In the genomic region with DNA sequence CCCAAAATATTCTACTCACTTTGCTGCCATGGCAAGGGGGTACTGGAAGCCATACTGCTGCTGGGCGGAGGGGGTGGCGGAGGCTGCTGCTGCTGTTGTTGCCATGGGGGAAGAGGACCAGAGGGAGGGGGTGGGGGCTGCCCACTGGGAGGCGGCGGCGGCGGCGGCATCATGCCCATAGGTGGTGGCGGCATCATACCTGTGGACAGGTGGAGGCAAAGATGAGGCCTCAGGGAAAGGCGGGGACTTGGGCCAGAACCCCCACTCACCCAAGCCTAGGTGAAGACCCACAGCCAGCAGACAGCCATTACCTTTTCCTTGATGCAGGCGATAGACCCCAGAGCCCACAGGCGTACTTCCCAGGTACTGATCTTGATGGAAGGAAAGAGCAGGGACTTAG, we compare ENCODE assay signal across 13 cellular contexts. TPM values are rescaled to one million over a fixed set of nuclear protein-coding genes. Genes with fewer than 3 reads are reported as not detected.
DNase-seq lines count a peak whose midpoint lies in the region; ATAC-seq and TF ChIP-seq lines count a peak whose summit lies in the region.
"Had no signal": no experiment of that assay in that cellular context is flagged by ENCODE, and none has a peak within 500 bp of the region (broad histone marks: within the 10 kb centered on the region; RNA-seq: fewer than 3 reads in every experiment).

No MANE protein-coding gene starts in this region.

- no peaks in the 10 kb centered on the region for H3K9me3 Mint-ChIP-seq in natural killer cell treated with Interleukin-12 subunit alpha and Interleukin-12 subunit beta and Interleukin-15 and Interleukin-18, amount 100 ng/mL, for 72 hours

- H3K27ac ChIP-seq in BLaER1 treated with 17β-estradiol and CSF1 and Interleukin-3, amounts not matched to agents 10 nM and 100 nM: peak overlapping the region in 8 of 11 experiments; percentile 14 to 52 (median 43); a peak in 13 of 22 replicates
- peak overlapping the region; percentile 62 to 67 for H3K27ac ChIP-seq in ascending aorta
- H3K27ac ChIP-seq: right lobe of liver had no signal

- peaks cover 95 to 100% (median 98%) of the 10 kb centered on the region in 11 experiments for H4K20me1 ChIP-seq in BLaER1 treated with 17β-estradiol and CSF1 and Interleukin-3, amounts not matched to agents 10 nM and 100 nM

- H3K27ac Mint-ChIP-seq in natural killer cell treated with Interleukin-12 subunit alpha and Interleukin-12 subunit beta and Interleukin-15 and Interleukin-18, amount 100 ng/mL, for 72 hours: peak overlapping the region; percentile 29 to 39

- H3K4me2 ChIP-seq in BLaER1 treated with 17β-estradiol and CSF1 and Interleukin-3, amounts not matched to agents 10 nM and 100 nM: peak overlapping the region; percentile 17 to 97 (median 48); a peak in 16 of 22 replicates

- H3K27me3 Mint-ChIP-seq in natural killer cell treated with Interleukin-12 subunit alpha and Interleukin-12 subunit beta and Interleukin-15 and Interleukin-18, amount 100 ng/mL, for 72 hours: no peaks in the 10 kb centered on the region

- H3K36me3 Mint-ChIP-seq in natural killer cell treated with Interleukin-12 subunit alpha and Interleukin-12 subunit beta and Interleukin-15 and Interleukin-18, amount 100 ng/mL, for 72 hours: peaks cover 56% of the 10 kb centered on the region

- H3K9ac ChIP-seq in BLaER1 treated with 17β-estradiol and CSF1 and Interleukin-3, amounts not matched to agents 10 nM and 100 nM: peak overlapping the region in 6 of 11 experiments; percentile 16 to 39 (median 20); a peak in 7 of 22 replicates

- peaks cover 88 to 99% (median 96%) of the 10 kb centered on the region in 10 experiments for H3K4me1 ChIP-seq in BLaER1 treated with 17β-estradiol and CSF1 and Interleukin-3, amounts not matched to agents 10 nM and 100 nM
- peaks cover 10 to 34% of the 10 kb centered on the region in 2 donors for H3K4me1 ChIP-seq in ascending aorta
- H3K4me1 ChIP-seq: right lobe of liver had no signal

- no peaks in the 10 kb centered on the region for H3K27me3 ChIP-seq in BLaER1 treated with 17β-estradiol and CSF1 and Interleukin-3, amounts not matched to agents 10 nM and 100 nM
- H3K27me3 ChIP-seq in ascending aorta (no peaks in the 10 kb centered on the region), MG63 (no peaks in the 10 kb centered on the region)
- H3K27me3 ChIP-seq: right lobe of liver, testis had no signal

- no peak for TF ChIP-seq CTCF in ascending aorta (IDR thresholded peaks at IDR 0.05)

- peaks cover 92 to 98% (median 97%) of the 10 kb centered on the region in 11 experiments for H3K36me3 ChIP-seq in BLaER1 treated with 17β-estradiol and CSF1 and Interleukin-3, amounts not matched to agents 10 nM and 100 nM
- peaks cover 92 to 99% of the 10 kb centered on the region in 2 donors for H3K36me3 ChIP-seq in ascending aorta
- peaks cover 90% of the 10 kb centered on the region for H3K36me3 ChIP-seq in MG63

- no peak for ATAC-seq in natural killer cell treated with Interleukin-12 subunit alpha and Interleukin-12 subunit beta and Interleukin-15 and Interleukin-18, amount 100 ng/mL, for 72 hours
- ATAC-seq in GM19351 (IDR thresholded peaks at IDR 0.05; ENCODE audit: unreplicated experiment): no peak

- no peak overlapping the region for H3K4me3 ChIP-seq in BLaER1 treated with 17β-estradiol and CSF1 and Interleukin-3, amounts not matched to agents 10 nM and 100 nM
- no peak overlapping the region for H3K4me3 ChIP-seq in ascending aorta
- no peak overlapping the region for H3K4me3 ChIP-seq in MG63
- H3K4me3 ChIP-seq: right lobe of liver, testis had no signal

- H3K4me3 Mint-ChIP-seq in natural killer cell treated with Interleukin-12 subunit alpha and Interleukin-12 subunit beta and Interleukin-15 and Interleukin-18, amount 100 ng/mL, for 72 hours: peak overlapping the region; percentile 42

- H3K4me1 Mint-ChIP-seq in natural killer cell treated with Interleukin-12 subunit alpha and Interleukin-12 subunit beta and Interleukin-15 and Interleukin-18, amount 100 ng/mL, for 72 hours (ENCODE audit: low read depth in 2 of 2): peaks cover 77 to 78% of the 10 kb centered on the region in 2 donors

- intact Hi-C loops in ascending aorta (cut with DNase I): no loop called here

- H3K9me3 ChIP-seq in BLaER1 treated with 17β-estradiol and CSF1 and Interleukin-3, amounts not matched to agents 10 nM and 100 nM (replicated peaks in 1 of 11): no peaks in the 10 kb centered on the region
- H3K9me3 ChIP-seq in ascending aorta (no peaks in the 10 kb centered on the region), MG63 (no peaks in the 10 kb centered on the region)
- H3K9me3 ChIP-seq: right lobe of liver, testis had no signal

- peak; percentile 12 for DNase-seq in D341Med (ENCODE audit: low spot score)
- peak in 1 of 2 donors; percentile 60 for DNase-seq in ascending aorta (ENCODE audit: low spot score in 2 of 2)
- peak; percentile 49 for DNase-seq in natural killer cell treated with Interleukin-12 subunit alpha and Interleukin-12 subunit beta and Interleukin-15 and Interleukin-18, amount 100 ng/mL, for 72 hours (ENCODE audit: low spot score)
- no peak for DNase-seq in SIG-M5 treated with dmso at 0.1 percent for 504 hours (lab: John Stamatoyannopoulos, UW; ENCODE audit: unreplicated experiment)
- DNase-seq in HK-2 (ENCODE audit: unreplicated experiment): no peak
- no peak for DNase-seq in MG63
- DNase-seq: cortex of kidney, KG1, testis had no signal

RNA-seq across cellular contexts. Expression of gene PYGM, which starts 7.1 kb away (rescaled TPM):
- total RNA-seq in ascending aorta: 13.9 TPM
- 1 to 10 TPM; 4.7 to 5.6 TPM for total RNA-seq in natural killer cell treated with Interleukin-12 subunit alpha and Interleukin-12 subunit beta and Interleukin-15 and Interleukin-18, amount 100 ng/mL, for 72 hours
- not detected in 2 replicates for total RNA-seq in MG63 (2014; rRNA removed; shearing (Covaris generic); ENCODE audit: low replicate concordance)

RNA-seq across cellular contexts. Expression of gene SF1, which starts 11.5 kb away (rescaled TPM):
- 332 TPM for total RNA-seq in ascending aorta
- 100 to 1,000 TPM; 376 to 425 TPM for total RNA-seq in natural killer cell treated with Interleukin-12 subunit alpha and Interleukin-12 subunit beta and Interleukin-15 and Interleukin-18, amount 100 ng/mL, for 72 hours
- total RNA-seq in MG63 (2014; rRNA removed; shearing (Covaris generic); ENCODE audit: low replicate concordance): 70.1 and 72.2 TPM in 2 replicates

RNA-seq across cellular contexts. Expression of gene RASGRP2, which starts 22.9 kb away (rescaled TPM):
- total RNA-seq in ascending aorta: 44.2 TPM
- 10 to 100 TPM; 13.6 to 27.7 TPM for total RNA-seq in natural killer cell treated with Interleukin-12 subunit alpha and Interleukin-12 subunit beta and Interleukin-15 and Interleukin-18, amount 100 ng/mL, for 72 hours
- not detected in 2 replicates for total RNA-seq in MG63 (2014; rRNA removed; shearing (Covaris generic); ENCODE audit: low replicate concordance)
- total RNA-seq: SK-MEL-5 had no signal

RNA-seq across cellular contexts. Expression of gene MAP4K2, which starts 36.1 kb away (rescaled TPM):
- 34.0 TPM for total RNA-seq in ascending aorta
- total RNA-seq in natural killer cell treated with Interleukin-12 subunit alpha and Interleukin-12 subunit beta and Interleukin-15 and Interleukin-18, amount 100 ng/mL, for 72 hours: 10 to 100 TPM; 17.6 to 47.1 TPM
- 6.2 and 14.8 TPM in 2 replicates for total RNA-seq in MG63 (2014; rRNA removed; shearing (Covaris generic); ENCODE audit: low replicate concordance)

RNA-seq across cellular contexts. Expression of gene MEN1, which starts 43.5 kb away (rescaled TPM):
- 36.6 TPM for total RNA-seq in ascending aorta
- 10 to 100 TPM; 32.6 to 53.5 TPM for total RNA-seq in natural killer cell treated with Interleukin-12 subunit alpha and Interleukin-12 subunit beta and Interleukin-15 and Interleukin-18, amount 100 ng/mL, for 72 hours
- 9.2 and 13.3 TPM in 2 replicates for total RNA-seq in MG63 (2014; rRNA removed; shearing (Covaris generic); ENCODE audit: low replicate concordance)

Comparison
In these comparisons a context has a peak if more than half of its experiments do, and no peak if none do; other contexts are left out.
1. DNase-seq: peak in D341Med (single experiment) and natural killer cell treated with Interleukin-12 subunit alpha and Interleukin-12 subunit beta and Interleukin-15 and Interleukin-18, amount 100 ng/mL, for 72 hours (single experiment); none in SIG-M5 treated with dmso at 0.1 percent for 504 hours (single experiment), HK-2 (single experiment) and MG63 (single experiment).
2. RNA of gene RASGRP2, which starts 22.9 kb away (total RNA-seq): 44.2 TPM in ascending aorta (single experiment) and 13.6 to 27.7 TPM in natural killer cell treated with Interleukin-12 subunit alpha and Interleukin-12 subunit beta and Interleukin-15 and Interleukin-18, amount 100 ng/mL, for 72 hours; not detected in MG63; every median in the first group is over 10 times any median in the second.